8 cellular contexts compared by ENCODE assay signal in genomic region chr2:95121150-95121494, GRCh38.
DNase-seq lines count a peak whose midpoint lies in the region; ATAC-seq and TF ChIP-seq lines count a peak whose summit lies in the region.

No MANE protein-coding gene starts in this region.

- POLR2A ChIA-PET in AG04449 (lab: Yijun Ruan, JAX): interaction anchor here (0.7 to 1.3 kb wide), 2 partner anchors 38 to 44 kb away, joined by 3 to 7 read pairs; partner anchors contain the start of gene ZNF2

- ATAC-seq in GM18868 (IDR thresholded peaks at IDR 0.05; ENCODE audit: unreplicated experiment): no peak

- in situ Hi-C loops in HAP-1 (cut with MboI; ENCODE audit: low sequenced_read_pairs): no loop called here

- H3K27me3 ChIP-seq in HAP-1 (ENCODE audit: low read depth) (no peaks in the 10 kb centered on the region), rectal smooth muscle tissue (ENCODE audit: control insufficient read depth, insufficient read depth, low read length) (no peaks in the 10 kb centered on the region)

- H3K27ac ChIP-seq in rectal smooth muscle tissue (ENCODE audit: low read depth, low read length): peak overlapping the region; percentile 98

- CTCF ChIA-PET in AG04449 (lab: Yijun Ruan, JAX): interaction anchor here (0.9 to 1.7 kb wide), 5 partner anchors 10 to 135 kb away, joined by 3 to 6 read pairs (median 6); no protein-coding TSS in a partner anchor

- peak overlapping the region; percentile 88 for H3K9ac ChIP-seq in rectal smooth muscle tissue (ENCODE audit: low read length)

- H3K4me3 ChIP-seq in AG04449 (ENCODE audit: low read depth, low read length) (peak overlapping the region; percentile 93), HAP-1 (peak overlapping the region; percentile 91), WI38 (ENCODE audit: low read depth, low read length) (peak overlapping the region; percentile 97), foreskin fibroblast (ENCODE audit: low read depth in 1 of 2, low read length in 2 of 2) (peak overlapping the region; percentile 98 to 100), rectal smooth muscle tissue (ENCODE audit: low read length) (peak overlapping the region; percentile 89)

- no peak for TF ChIP-seq CTCF in AG04449 (IDR thresholded peaks at IDR 0.05; ENCODE audit: insufficient read depth, low read length, missing control alignments)
- no peak for TF ChIP-seq CTCF in WI38 (IDR thresholded peaks at IDR 0.05; ENCODE audit: low read depth, low read length)
- no peak for TF ChIP-seq CTCF in foreskin fibroblast (IDR thresholded peaks at IDR 0.05; ENCODE audit: low read depth, low read length)

- H3K9me3 ChIP-seq in HAP-1: no peaks in the 10 kb centered on the region

- H3K4me1 ChIP-seq in HAP-1 (peaks cover 18% of the 10 kb centered on the region), rectal smooth muscle tissue (ENCODE audit: control insufficient read depth, insufficient read depth, low read length) (peaks cover 10% of the 10 kb centered on the region)

- DNase-seq in AG04449 (ENCODE audit: low read depth, low spot score): no peak
- DNase-seq in HAP-1 (ENCODE audit: low spot score in 2 of 2): no peak
- DNase-seq in foreskin fibroblast: no peak
- DNase-seq in NCI-H146 treated with DMSO at 0.1 percent for 48 hours (lab: John Stamatoyannopoulos, UW; ENCODE audit: unreplicated experiment): no peak
- no peak for DNase-seq in GM19240 (ENCODE audit: insufficient read length, low spot score)

- H3K36me3 ChIP-seq in HAP-1 (replicated peaks) (peaks cover 12% of the 10 kb centered on the region), rectal smooth muscle tissue (ENCODE audit: control insufficient read depth, insufficient read depth, low read length) (no peaks in the 10 kb centered on the region)
